ENCODE assay signal across 17 cellular contexts in genomic region chr2:37706784-37707183, GRCh38. TPM values are rescaled to one million over a fixed set of nuclear protein-coding genes. Genes with fewer than 3 reads are reported as not detected.
DNase-seq lines count a peak whose midpoint lies in the region; ATAC-seq and TF ChIP-seq lines count a peak whose summit lies in the region.
"Had no signal": no experiment of that assay in that cellular context is flagged by ENCODE, and none has a peak within 500 bp of the region (broad histone marks: within the 10 kb centered on the region; RNA-seq: fewer than 3 reads in every experiment).

No MANE protein-coding gene starts in this region.

- no peaks in the 10 kb centered on the region for H3K9me3 Mint-ChIP-seq in activated naive CD8-positive, alpha-beta T cell (ENCODE audit: low read depth)
- peaks cover 4% of the 10 kb centered on the region for H3K9me3 Mint-ChIP-seq in neural progenitor cell

- no peak for TF ChIP-seq POLR2A in breast epithelium (IDR thresholded peaks at IDR 0.05)

- TF ChIP-seq CTCF in mammary epithelial cell (conservative IDR thresholded peaks at IDR 0.05 in 1 of 2, IDR thresholded peaks at IDR 0.05 in 1 of 2; ENCODE audit: extremely low read depth in 1 of 2, insufficient read depth in 1 of 2, low read depth in 1 of 2, low read length in 2 of 2) (no peak), breast epithelium (IDR thresholded peaks at IDR 0.05) (no peak), neural progenitor cell (IDR thresholded peaks at IDR 0.05) (no peak)

- peak overlapping the region; percentile 2 for H3K27ac Mint-ChIP-seq in activated naive CD8-positive, alpha-beta T cell
- H3K27ac Mint-ChIP-seq in neural progenitor cell, result no peak overlapping the region
- H3K27ac Mint-ChIP-seq: H9 had no signal

- intact Hi-C loops in mammary epithelial cell (cut with micrococcal nuclease), result no loop called here
- intact Hi-C loops in breast epithelium (cut with DNase I; ENCODE audit: low total_unique reads), result no loop called here

- no peaks in the 10 kb centered on the region for H3K27me3 Mint-ChIP-seq in activated naive CD8-positive, alpha-beta T cell
- peaks cover 7% of the 10 kb centered on the region for H3K27me3 Mint-ChIP-seq in neural progenitor cell (ENCODE audit: insufficient read depth, low read depth)

- H3K4me3 Mint-ChIP-seq in activated naive CD8-positive, alpha-beta T cell, result no peak overlapping the region
- no peak overlapping the region for H3K4me3 Mint-ChIP-seq in neural progenitor cell
- H3K4me3 Mint-ChIP-seq: H9 had no signal

- H3K36me3 ChIP-seq in mammary epithelial cell (ENCODE audit: insufficient read depth, low read length) (no peaks in the 10 kb centered on the region), breast epithelium (no peaks in the 10 kb centered on the region), neural progenitor cell (no peaks in the 10 kb centered on the region)

- no peaks in the 10 kb centered on the region for H3F3A ChIP-seq in neural progenitor cell (ENCODE audit: low read depth)

- no peaks in the 10 kb centered on the region for H3K9me3 ChIP-seq in mammary epithelial cell (replicated peaks; ENCODE audit: insufficient read depth, low read length)
- H3K9me3 ChIP-seq in breast epithelium, result no peaks in the 10 kb centered on the region
- H3K9me3 ChIP-seq in neural progenitor cell (ENCODE audit: low read depth), result no peaks in the 10 kb centered on the region

- H3K79me2 ChIP-seq in mammary epithelial cell (ENCODE audit: insufficient read depth, low read length), result no peaks in the 10 kb centered on the region
- H3K79me2 ChIP-seq in neural progenitor cell (ENCODE audit: low read depth), result no peaks in the 10 kb centered on the region

- peaks cover 11% of the 10 kb centered on the region for H3K4me1 ChIP-seq in mammary epithelial cell (ENCODE audit: insufficient read depth, low read length)
- H3K4me1 ChIP-seq in breast epithelium, result no peaks in the 10 kb centered on the region
- peaks cover 7% of the 10 kb centered on the region for H3K4me1 ChIP-seq in neural progenitor cell

- CTCF ChIA-PET in mammary epithelial cell (lab: Charles Lee; ENCODE audit: low non-redundant PET), result no interaction called here

- no peak overlapping the region for H3K9ac ChIP-seq in mammary epithelial cell (ENCODE audit: insufficient read depth, low read length)
- H3K9ac ChIP-seq in neural progenitor cell, result no peak overlapping the region

- H3K4me3 ChIP-seq in mammary epithelial cell (replicated peaks in 1 of 3; ENCODE audit: insufficient read depth in 1 of 3, low read depth in 2 of 3, low read length in 3 of 3) (no peak overlapping the region), breast epithelium (no peak overlapping the region), neural progenitor cell (no peak overlapping the region)

- H3K36me3 Mint-ChIP-seq in activated naive CD8-positive, alpha-beta T cell, result peaks cover 6% of the 10 kb centered on the region
- H3K36me3 Mint-ChIP-seq in neural progenitor cell, result peaks cover 1% of the 10 kb centered on the region

- H2AFZ ChIP-seq in mammary epithelial cell (ENCODE audit: low read depth, low read length) (peak overlapping the region; percentile 53), neural progenitor cell (replicated peaks) (peak overlapping the region; percentile 63)

- DNase-seq in mammary epithelial cell, result no peak
- no peak for DNase-seq in breast epithelium (ENCODE audit: low spot score in 2 of 2)
- no peak for DNase-seq in neural progenitor cell (ENCODE audit: low spot score)
- no peak for DNase-seq in medulla oblongata (ENCODE audit: extremely low spot score)
- no peak for DNase-seq in DMS114 treated with DMSO at 0.1 percent for 48 hours (lab: John Stamatoyannopoulos, UW; ENCODE audit: unreplicated experiment)
- DNase-seq in COLO668 (lab: John Stamatoyannopoulos, UW; ENCODE audit: unreplicated experiment), result no peak
- DNase-seq: activated CD4-positive, alpha-beta T cell treated with anti-CD3 and anti-CD28 coated beads for 48 hours; cerebellar nuclear complex; COR-L47; H9; NCI-H187 treated with DMSO at 0.1 percent for 48 hours; SHP77 treated with DMSO at 0.1 percent for 48 hours; small intestine; stimulated activated naive CD4-positive, alpha-beta T cell had no signal

- H3K27ac ChIP-seq in mammary epithelial cell (ENCODE audit: insufficient read depth, low read depth, low read length) (no peak overlapping the region), breast epithelium (no peak overlapping the region), neural progenitor cell (no peak overlapping the region)

- H3K4me1 Mint-ChIP-seq in activated naive CD8-positive, alpha-beta T cell (ENCODE audit: low read depth), result peaks cover 35% of the 10 kb centered on the region
- H3K4me1 Mint-ChIP-seq in neural progenitor cell, result peaks cover 14% of the 10 kb centered on the region

- dilution Hi-C loops in mammary epithelial cell (cut with HindIII; ENCODE audit: low sequenced_read_pairs), result no loop called here

- no peak overlapping the region for H3K4me2 ChIP-seq in mammary epithelial cell (ENCODE audit: insufficient read depth, low read depth, low read length)
- no peak overlapping the region for H3K4me2 ChIP-seq in neural progenitor cell

- H4K20me1 ChIP-seq in mammary epithelial cell (ENCODE audit: insufficient read depth, low read length), result no peaks in the 10 kb centered on the region
- H4K20me1 ChIP-seq in neural progenitor cell (ENCODE audit: low read depth), result no peaks in the 10 kb centered on the region

- WGBS in mammary epithelial cell (ENCODE audit: low coverage, missing lambda C conversion rate), result 60% methylated on average over 2 of the region's 2 CpGs

- no peak for ATAC-seq in HG02763 (IDR thresholded peaks at IDR 0.05; ENCODE audit: unreplicated experiment)
- ATAC-seq: left lobe of liver had no signal

- TSS peak; percentile 55 for BruUV-seq in mammary epithelial cell (replicated peaks; lab: Mats Ljungman, UMichigan)

- H3K27me3 ChIP-seq in mammary epithelial cell (ENCODE audit: insufficient read depth, low read length) (no peaks in the 10 kb centered on the region), breast epithelium (no peaks in the 10 kb centered on the region), neural progenitor cell (no peaks in the 10 kb centered on the region)

- in situ Hi-C loops in mammary epithelial cell (cut with MboI; ENCODE audit: low sequenced_read_pairs in 2 of 2), result no loop called here

RNA-seq across cellular contexts. Expression of gene CDC42EP3, which starts 35.3 kb away (rescaled TPM):
- total RNA-seq in mammary epithelial cell (100 to 1,000 TPM in 1 of 2 donors, 10 to 100 TPM in 1; 96.7 to 276 TPM), breast epithelium (10 to 100 TPM; 19.5 to 35.7 (median 35.7) TPM), neural progenitor cell (ENCODE audit: low replicate concordance) (19.7 and 21.2 TPM in 2 replicates)
- 84.4 TPM for polyA plus RNA-seq in mammary epithelial cell
- 192 TPM for polyA minus RNA-seq in mammary epithelial cell
